ENCODE assay signal across 14 cellular contexts in genomic region chr18:49757513-49758262, GRCh38. TPM values are rescaled to one million over a fixed set of nuclear protein-coding genes. Genes with fewer than 3 reads are reported as not detected.
DNase-seq lines count a peak whose midpoint lies in the region; ATAC-seq and TF ChIP-seq lines count a peak whose summit lies in the region.
"Had no signal": no experiment of that assay in that cellular context is flagged by ENCODE, and none has a peak within 500 bp of the region (broad histone marks: within the 10 kb centered on the region; RNA-seq: fewer than 3 reads in every experiment).

No MANE protein-coding gene starts in this region.

- no peak overlapping the region for H3K18ac ChIP-seq in mesendoderm (ENCODE audit: low read length)

- no peak overlapping the region for H3K23ac ChIP-seq in mesendoderm (ENCODE audit: low read length)

- POLR2A ChIA-PET in GM10248 (lab: Yijun Ruan, JAX): no interaction called here

- DNase-seq in GM10248 (ENCODE audit: extremely low spot score) (peak; percentile 48), H7 (peak; percentile 91), WERI-Rb-1 (peak; percentile 35), mesendoderm (peak; percentile 55), OCI-M1 (lab: John Stamatoyannopoulos, UW) (no peak), NCI-H2081 (lab: John Stamatoyannopoulos, UW) (no peak)
- no peak for DNase-seq in stimulated activated naive CD8-positive, alpha-beta T cell treated with anti-CD3 and anti-CD28 coated beads, Interleukin-15, amount 100 ng/mL, for 72 hours
- DNase-seq: activated CD4-positive, alpha-beta memory T cell treated with anti-CD3 and anti-CD28 coated beads, Interleukin-2, amount 10 ng/mL, durations not matched to agents 7 days and 5 days; activated naive CD4-positive, alpha-beta T cell treated with anti-CD3 and anti-CD28 coated beads for 36 hours; CD4-positive, alpha-beta memory T cell; hypothalamus; lower lobe of right lung had no signal

- H3K4ac ChIP-seq in mesendoderm (ENCODE audit: low read depth, low read length): no peak overlapping the region

- H2BK120ac ChIP-seq in mesendoderm (ENCODE audit: low read depth, low read length): no peak overlapping the region

- no peak overlapping the region for H4K5ac ChIP-seq in mesendoderm (ENCODE audit: low read length)

- no peak overlapping the region for H3K4me3 Mint-ChIP-seq in stimulated activated naive CD8-positive, alpha-beta T cell treated with anti-CD3 and anti-CD28 coated beads, Interleukin-15, amount 100 ng/mL, for 72 hours
- H3K4me3 Mint-ChIP-seq: activated CD4-positive, alpha-beta memory T cell treated with anti-CD3 and anti-CD28 coated beads, Interleukin-2, amount 10 ng/mL, durations not matched to agents 7 days and 5 days; activated naive CD4-positive, alpha-beta T cell treated with anti-CD3 and anti-CD28 coated beads for 36 hours; CD4-positive, alpha-beta memory T cell; central memory CD8-positive, alpha-beta T cell had no signal

- H2BK15ac ChIP-seq in mesendoderm (replicated peaks; ENCODE audit: low read depth): no peak overlapping the region

- no CpG with 5 or more reads among the region's 23 CpGs for WGBS in mesendoderm (ENCODE audit: extremely low coverage, insufficient coverage, low lambda C conversion rate)

- H3K4me1 Mint-ChIP-seq in stimulated activated naive CD8-positive, alpha-beta T cell treated with anti-CD3 and anti-CD28 coated beads, Interleukin-15, amount 100 ng/mL, for 72 hours: no peaks in the 10 kb centered on the region
- H3K4me1 Mint-ChIP-seq: activated CD4-positive, alpha-beta memory T cell treated with anti-CD3 and anti-CD28 coated beads, Interleukin-2, amount 10 ng/mL, durations not matched to agents 7 days and 5 days had no signal

- H2BK5ac ChIP-seq in mesendoderm (ENCODE audit: low read length): no peak overlapping the region

- H3K9ac ChIP-seq in mesendoderm (ENCODE audit: low read length): no peak overlapping the region

- no peaks in the 10 kb centered on the region for H3K9me3 ChIP-seq in WERI-Rb-1 (ENCODE audit: severe bottlenecking)
- H3K9me3 ChIP-seq: lower lobe of right lung had no signal

- no peaks in the 10 kb centered on the region for H3K27me3 Mint-ChIP-seq in stimulated activated naive CD8-positive, alpha-beta T cell treated with anti-CD3 and anti-CD28 coated beads, Interleukin-15, amount 100 ng/mL, for 72 hours
- H3K27me3 Mint-ChIP-seq: CD4-positive, alpha-beta memory T cell; central memory CD8-positive, alpha-beta T cell had no signal

- H3K9me3 Mint-ChIP-seq in stimulated activated naive CD8-positive, alpha-beta T cell treated with anti-CD3 and anti-CD28 coated beads, Interleukin-15, amount 100 ng/mL, for 72 hours: no peaks in the 10 kb centered on the region
- H3K9me3 Mint-ChIP-seq: activated naive CD4-positive, alpha-beta T cell treated with anti-CD3 and anti-CD28 coated beads for 36 hours; central memory CD8-positive, alpha-beta T cell had no signal

- no peak overlapping the region for H2AK5ac ChIP-seq in mesendoderm (ENCODE audit: low read length)

- no peaks in the 10 kb centered on the region for H3K79me2 ChIP-seq in mesendoderm (ENCODE audit: control insufficient read depth, insufficient read depth, low read length)

- H3K27me3 ChIP-seq in H7 (ENCODE audit: control insufficient read depth, insufficient read depth, low read length): no peaks in the 10 kb centered on the region; the same call in 1 of the 2 replicates
- no peaks in the 10 kb centered on the region for H3K27me3 ChIP-seq in WERI-Rb-1 (ENCODE audit: insufficient read depth, low read depth, severe bottlenecking)
- no peaks in the 10 kb centered on the region for H3K27me3 ChIP-seq in mesendoderm (ENCODE audit: insufficient read depth, low read length, poor library complexity)

- ATAC-seq in stimulated activated naive CD8-positive, alpha-beta T cell treated with anti-CD3 and anti-CD28 coated beads, Interleukin-15, amount 100 ng/mL, for 72 hours: no peak
- ATAC-seq: lower lobe of right lung had no signal

- H3K27ac Mint-ChIP-seq in stimulated activated naive CD8-positive, alpha-beta T cell treated with anti-CD3 and anti-CD28 coated beads, Interleukin-15, amount 100 ng/mL, for 72 hours: no peak overlapping the region
- H3K27ac Mint-ChIP-seq: activated CD4-positive, alpha-beta memory T cell treated with anti-CD3 and anti-CD28 coated beads, Interleukin-2, amount 10 ng/mL, durations not matched to agents 7 days and 5 days; activated naive CD4-positive, alpha-beta T cell treated with anti-CD3 and anti-CD28 coated beads for 36 hours had no signal

- H3K27ac ChIP-seq in WERI-Rb-1 (no peak overlapping the region), mesendoderm (ENCODE audit: low read depth, low read length) (no peak overlapping the region)
- H3K27ac ChIP-seq: lower lobe of right lung, skin epidermis had no signal

- no peaks in the 10 kb centered on the region for H3K79me1 ChIP-seq in mesendoderm (ENCODE audit: low read length)

- no peak overlapping the region for H4K8ac ChIP-seq in mesendoderm (ENCODE audit: low read depth, low read length)

- no peak overlapping the region for H3K4me2 ChIP-seq in mesendoderm (ENCODE audit: low read length)

- CTCF ChIA-PET in GM10248 (lab: Yijun Ruan, JAX): no interaction called here

- peaks cover 9% of the 10 kb centered on the region for H3K4me1 ChIP-seq in mesendoderm (ENCODE audit: control insufficient read depth, low read depth, low read length)
- H3K4me1 ChIP-seq: lower lobe of right lung had no signal

- H3K56ac ChIP-seq in mesendoderm (ENCODE audit: low read length): peak overlapping the region; percentile 28

- H3K36me3 ChIP-seq in H7 (replicated peaks; ENCODE audit: control insufficient read depth, insufficient read depth, low read length) (no peaks in the 10 kb centered on the region), WERI-Rb-1 (no peaks in the 10 kb centered on the region), mesendoderm (ENCODE audit: control insufficient read depth, insufficient read depth, low read length) (no peaks in the 10 kb centered on the region)
- H3K36me3 ChIP-seq: lower lobe of right lung had no signal

- TF ChIP-seq CTCF in GM10248 (IDR thresholded peaks at IDR 0.05; ENCODE audit: control extremely low read depth, extremely low read depth, low read depth, missing control alignments) (no peak), WERI-Rb-1 (IDR thresholded peaks at IDR 0.05; ENCODE audit: low read depth, low read length) (no peak)

- H3K4me3 ChIP-seq in H7 (ENCODE audit: insufficient read depth, low read depth, low read length) (no peak overlapping the region), WERI-Rb-1 (ENCODE audit: low read depth, low read length) (no peak overlapping the region), mesendoderm (ENCODE audit: low read length) (no peak overlapping the region)
- H3K4me3 ChIP-seq: lower lobe of right lung, skin epidermis had no signal

RNA-seq across cellular contexts. Expression of gene ACAA2, which starts 55.6 kb away (rescaled TPM):
- total RNA-seq in H7 (2014; rRNA removed; shearing (Covaris generic)): 112 and 123 TPM in 2 replicates
- 82.8 TPM for polyA plus RNA-seq in mesendoderm (2013, experiment 1 of 2)
- polyA plus RNA-seq in mesendoderm (2013, experiment 2 of 2): 80.7 TPM

Comparison
In these comparisons a context has a peak if more than half of its experiments do, and no peak if none do; other contexts are left out.
1. DNase-seq: peak in GM10248 (single experiment), H7 (single experiment), WERI-Rb-1 (single experiment) and mesendoderm (single experiment); none in stimulated activated naive CD8-positive, alpha-beta T cell treated with anti-CD3 and anti-CD28 coated beads, Interleukin-15, amount 100 ng/mL, for 72 hours (0 of 2), OCI-M1 (single experiment) and NCI-H2081 (0 of 2).